ENCODE assay signal across 9 cellular contexts in genomic region chr7:105353752-105354328, GRCh38. TPM values are rescaled to one million over a fixed set of nuclear protein-coding genes. Genes with fewer than 3 reads are reported as not detected.
DNase-seq lines count a peak whose midpoint lies in the region; ATAC-seq and TF ChIP-seq lines count a peak whose summit lies in the region.
"Had no signal": no experiment of that assay in that cellular context is flagged by ENCODE, and none has a peak within 500 bp of the region (broad histone marks: within the 10 kb centered on the region; RNA-seq: fewer than 3 reads in every experiment).

No MANE protein-coding gene starts in this region.

- peaks cover 50% of the 10 kb centered on the region for H3K4me1 ChIP-seq in left ventricle myocardium inferior
- H3K4me1 ChIP-seq in thyroid gland = peaks cover 14 to 33% of the 10 kb centered on the region in 2 donors

- TF ChIP-seq POLR2A in thyroid gland (IDR thresholded peaks at IDR 0.05) = no peak

- H3K9me3 Mint-ChIP-seq in activated CD4-positive, alpha-beta T cell treated with anti-CD3 and anti-CD28 coated beads, Interleukin-2, amount 10 ng/mL, durations not matched to agents 24 days and 14 days = no peaks in the 10 kb centered on the region

- H3K27ac Mint-ChIP-seq in activated CD4-positive, alpha-beta T cell treated with anti-CD3 and anti-CD28 coated beads, Interleukin-2, amount 10 ng/mL, durations not matched to agents 24 days and 14 days = peak overlapping the region; percentile 5
- peak overlapping the region; percentile 91 for H3K27ac Mint-ChIP-seq in T-helper 17 cell

- WGBS in thyroid gland, 2 donors = 44 to 52% methylated on average over 3 to 5 of the region's 5 CpGs

- H3K27ac ChIP-seq in left ventricle myocardium inferior (replicated peaks) = peak overlapping the region; percentile 73
- peak overlapping the region in 2 of 3 donors; percentile 15 to 26 for H3K27ac ChIP-seq in thyroid gland
- H3K27ac ChIP-seq: cardiac muscle cell had no signal

- peak overlapping the region; percentile 4 for H3K4me3 Mint-ChIP-seq in activated CD4-positive, alpha-beta T cell treated with anti-CD3 and anti-CD28 coated beads, Interleukin-2, amount 10 ng/mL, durations not matched to agents 24 days and 14 days
- H3K4me3 Mint-ChIP-seq in T-helper 17 cell = peak overlapping the region; percentile 80

- H3K36me3 Mint-ChIP-seq in activated CD4-positive, alpha-beta T cell treated with anti-CD3 and anti-CD28 coated beads, Interleukin-2, amount 10 ng/mL, durations not matched to agents 24 days and 14 days (ENCODE audit: low read depth) = no peaks in the 10 kb centered on the region
- no peaks in the 10 kb centered on the region for H3K36me3 Mint-ChIP-seq in T-helper 17 cell (ENCODE audit: low read depth)

- H3K4me3 ChIP-seq in left ventricle myocardium inferior (no peak overlapping the region), thyroid gland (replicated peaks in 1 of 3) (no peak overlapping the region)
- H3K4me3 ChIP-seq: cardiac muscle cell had no signal

- H3K4me1 Mint-ChIP-seq in activated CD4-positive, alpha-beta T cell treated with anti-CD3 and anti-CD28 coated beads, Interleukin-2, amount 10 ng/mL, durations not matched to agents 24 days and 14 days = peaks cover 41% of the 10 kb centered on the region
- peaks cover 58% of the 10 kb centered on the region for H3K4me1 Mint-ChIP-seq in T-helper 17 cell

- H3K27me3 ChIP-seq in left ventricle myocardium inferior (ENCODE audit: low read depth) = no peaks in the 10 kb centered on the region
- H3K27me3 ChIP-seq in thyroid gland = no peaks in the 10 kb centered on the region
- H3K27me3 ChIP-seq: cardiac muscle cell had no signal

- H3K27me3 Mint-ChIP-seq in activated CD4-positive, alpha-beta T cell treated with anti-CD3 and anti-CD28 coated beads, Interleukin-2, amount 10 ng/mL, durations not matched to agents 24 days and 14 days = no peaks in the 10 kb centered on the region
- H3K27me3 Mint-ChIP-seq in T-helper 17 cell = no peaks in the 10 kb centered on the region

- TF ChIP-seq CTCF in left ventricle myocardium inferior (IDR thresholded peaks at IDR 0.05; ENCODE audit: borderline replicate concordance) (no peak), thyroid gland (IDR thresholded peaks at IDR 0.05) (no peak)

- peak; percentile 61 for DNase-seq in activated CD4-positive, alpha-beta T cell treated with anti-CD3 and anti-CD28 coated beads, Interleukin-2, amount 10 ng/mL, durations not matched to agents 24 days and 14 days
- DNase-seq in activated CD4-positive, alpha-beta T cell treated with anti-CD3 and anti-CD28 coated beads for 48 hours = no peak
- DNase-seq in T-helper 17 cell (no peak), left ventricle myocardium inferior (peak; percentile 60), thyroid gland (peak; percentile 37 to 39), GM19238 (ENCODE audit: insufficient read length, low spot score) (no peak)
- no peak for DNase-seq in effector CD4-positive, alpha-beta T cell

- intact Hi-C loops in activated CD4-positive, alpha-beta T cell treated with anti-CD3 and anti-CD28 coated beads, Interleukin-2, amount 10 ng/mL, durations not matched to agents 24 days and 14 days (cut with micrococcal nuclease) = loop anchor here (2.0 kb wide), 2 partner anchors 35 to 55 kb away; partner anchors contain the start of gene SRPK2
- intact Hi-C loops in left ventricle myocardium inferior (cut with micrococcal nuclease) = no loop called here
- intact Hi-C loops in thyroid gland (cut with DNase I) = no loop called here

- H3K9me3 ChIP-seq in T-helper 17 cell (ENCODE audit: control insufficient read depth, low read length, poor library complexity, severe bottlenecking) (no peaks in the 10 kb centered on the region), left ventricle myocardium inferior (replicated peaks) (no peaks in the 10 kb centered on the region), thyroid gland (no peaks in the 10 kb centered on the region)

- ATAC-seq in T-helper 17 cell (no peak), HG02870 (IDR thresholded peaks at IDR 0.05; ENCODE audit: unreplicated experiment) (no peak)

- H3K36me3 ChIP-seq in left ventricle myocardium inferior = no peaks in the 10 kb centered on the region
- H3K36me3 ChIP-seq in thyroid gland = no peaks in the 10 kb centered on the region
- H3K36me3 ChIP-seq: cardiac muscle cell had no signal

RNA-seq across cellular contexts. Expression of gene SRPK2, which starts 34.9 kb away (rescaled TPM):
- total RNA-seq in activated CD4-positive, alpha-beta T cell treated with anti-CD3 and anti-CD28 coated beads, Interleukin-2, amount 10 ng/mL, durations not matched to agents 24 days and 14 days = 47.4 and 52.3 TPM in 2 replicates
- 10 to 100 TPM; 46.2 to 50.0 TPM for total RNA-seq in T-helper 17 cell
- 34.3 TPM for total RNA-seq in left ventricle myocardium inferior
- 10 to 100 TPM; 37.1 to 48.1 (median 46.3) TPM for total RNA-seq in thyroid gland

Comparison
In these comparisons a context has a peak if more than half of its experiments do, and no peak if none do; other contexts are left out.
1. DNase-seq: peak in activated CD4-positive, alpha-beta T cell treated with anti-CD3 and anti-CD28 coated beads, Interleukin-2, amount 10 ng/mL, durations not matched to agents 24 days and 14 days (single experiment), left ventricle myocardium inferior (single experiment) and thyroid gland (2 of 2); none in activated CD4-positive, alpha-beta T cell treated with anti-CD3 and anti-CD28 coated beads for 48 hours (single experiment), T-helper 17 cell (0 of 3), GM19238 (single experiment) and effector CD4-positive, alpha-beta T cell (single experiment).